ENCODE assay signal across 12 cellular contexts in genomic region chr10:128095023-128095752, GRCh38. TPM values are rescaled to one million over a fixed set of nuclear protein-coding genes. Genes with fewer than 3 reads are reported as not detected.
DNase-seq lines count a peak whose midpoint lies in the region; ATAC-seq and TF ChIP-seq lines count a peak whose summit lies in the region.
"Had no signal": no experiment of that assay in that cellular context is flagged by ENCODE, and none has a peak within 500 bp of the region (broad histone marks: within the 10 kb centered on the region; RNA-seq: fewer than 3 reads in every experiment).

No MANE protein-coding gene starts in this region.

- DNase-seq in A673 (ENCODE audit: low spot score), result peak; percentile 49
- DNase-seq in NCI-H69 (lab: John Stamatoyannopoulos, UW), result peak; percentile 48
- DNase-seq in activated naive CD8-positive, alpha-beta T cell treated with anti-CD3 and anti-CD28 coated beads for 36 hours, result peak; percentile 19
- DNase-seq in NCI-H1694 treated with DMSO at 0.1 percent for 48 hours (lab: John Stamatoyannopoulos, UW), result no peak
- DNase-seq in MM.1S, result no peak
- no peak for DNase-seq in omental fat pad (ENCODE audit: low spot score)
- DNase-seq: Calu3, esophagus squamous epithelium, GM23248, NCI-H2081 treated with DMSO at 0.1 percent for 48 hours had no signal

- H3K36me3 Mint-ChIP-seq in activated naive CD8-positive, alpha-beta T cell treated with anti-CD3 and anti-CD28 coated beads for 36 hours, result peaks cover 34% of the 10 kb centered on the region

- H3K27me3 Mint-ChIP-seq in activated naive CD8-positive, alpha-beta T cell treated with anti-CD3 and anti-CD28 coated beads for 36 hours, result peaks cover 3% of the 10 kb centered on the region

- H4K20me1 ChIP-seq in MM.1S (ENCODE audit: insufficient read depth, low read length), result no peaks in the 10 kb centered on the region

- H3K27ac ChIP-seq in A673 (ENCODE audit: low read depth, low read length, poor library complexity, severe bottlenecking) (peak overlapping the region; percentile 37), MM.1S (ENCODE audit: low read length) (no peak overlapping the region)
- H3K27ac ChIP-seq: esophagus squamous epithelium, GM23248 had no signal

- no peak for TF ChIP-seq CTCF in A673 (conservative IDR thresholded peaks at IDR 0.05; ENCODE audit: low read depth, low read length)
- no peak for TF ChIP-seq CTCF in MM.1S (IDR thresholded peaks at IDR 0.05; ENCODE audit: low read length)
- TF ChIP-seq CTCF in omental fat pad (IDR thresholded peaks at IDR 0.05), result no peak

- H3K4me1 ChIP-seq in A673 (ENCODE audit: insufficient read depth, low read length, poor library complexity, severe bottlenecking), result peaks cover 5% of the 10 kb centered on the region
- peaks cover 5% of the 10 kb centered on the region for H3K4me1 ChIP-seq in MM.1S (ENCODE audit: low read length)
- H3K4me1 ChIP-seq: esophagus squamous epithelium had no signal

- no peak overlapping the region for H3K4me2 ChIP-seq in MM.1S (ENCODE audit: low read depth, low read length)

- POLR2A ChIA-PET in A673 (lab: Charles Lee; ENCODE audit: low non-redundant PET), result no interaction called here

- BruUV-seq in A673 (replicated peaks; lab: Mats Ljungman, UMichigan), result no TSS peak

- intact Hi-C loops in A673 (cut with micrococcal nuclease; ENCODE audit: unreplicated experiment), result no loop called here

- H3K27ac Mint-ChIP-seq in activated naive CD8-positive, alpha-beta T cell treated with anti-CD3 and anti-CD28 coated beads for 36 hours, result no peak overlapping the region

- no peak overlapping the region for H3K4me3 Mint-ChIP-seq in activated naive CD8-positive, alpha-beta T cell treated with anti-CD3 and anti-CD28 coated beads for 36 hours

- H3K9me3 Mint-ChIP-seq in activated naive CD8-positive, alpha-beta T cell treated with anti-CD3 and anti-CD28 coated beads for 36 hours, result no peaks in the 10 kb centered on the region

- H3K27me3 ChIP-seq in A673 (replicated peaks; ENCODE audit: insufficient read depth, low read depth, low read length, poor library complexity), result no peaks in the 10 kb centered on the region
- H3K27me3 ChIP-seq in MM.1S (replicated peaks; ENCODE audit: insufficient read depth, low read length), result no peaks in the 10 kb centered on the region
- H3K27me3 ChIP-seq: esophagus squamous epithelium had no signal

- H3K9me3 ChIP-seq in A673 (ENCODE audit: low read depth, low read length, poor library complexity, severe bottlenecking), result no peaks in the 10 kb centered on the region
- no peaks in the 10 kb centered on the region for H3K9me3 ChIP-seq in MM.1S (replicated peaks; ENCODE audit: insufficient read depth, low read length)
- H3K9me3 ChIP-seq: esophagus squamous epithelium had no signal

- H3K4me1 Mint-ChIP-seq in activated naive CD8-positive, alpha-beta T cell treated with anti-CD3 and anti-CD28 coated beads for 36 hours, result peaks cover 21% of the 10 kb centered on the region

- no peak overlapping the region for H2AFZ ChIP-seq in MM.1S (ENCODE audit: low read length)
- H2AFZ ChIP-seq: GM23248 had no signal

- H3K36me3 ChIP-seq in A673 (ENCODE audit: insufficient read depth, low read length, poor library complexity, severe bottlenecking), result peaks cover 41% of the 10 kb centered on the region
- H3K36me3 ChIP-seq in MM.1S (replicated peaks; ENCODE audit: insufficient read depth, low read length), result peaks cover 16% of the 10 kb centered on the region

- no peaks in the 10 kb centered on the region for H3K9me2 ChIP-seq in MM.1S (replicated peaks; ENCODE audit: insufficient read depth, low read length)

- ATAC-seq in GM19035 (IDR thresholded peaks at IDR 0.05; ENCODE audit: unreplicated experiment), result peak; percentile 75
- ATAC-seq in GM18519 (IDR thresholded peaks at IDR 0.05; ENCODE audit: low FRiP score, unreplicated experiment), result no peak
- ATAC-seq in omental fat pad (ENCODE audit: low FRiP score), result no peak

- no peak overlapping the region for H3K9ac ChIP-seq in MM.1S (ENCODE audit: low read length)
- H3K9ac ChIP-seq: GM23248 had no signal

- H3K79me2 ChIP-seq in MM.1S (ENCODE audit: low read length), result peaks cover 20% of the 10 kb centered on the region

- H3K4me3 ChIP-seq in A673 (ENCODE audit: low read depth, low read length, poor library complexity, severe bottlenecking), result no peak overlapping the region
- no peak overlapping the region for H3K4me3 ChIP-seq in MM.1S (ENCODE audit: low read length)
- H3K4me3 ChIP-seq: GM23248 had no signal

- CTCF ChIA-PET in A673 (lab: Charles Lee), result no interaction called here

- H3F3A ChIP-seq in MM.1S (ENCODE audit: insufficient read depth, low read length), result peaks cover 17% of the 10 kb centered on the region

RNA-seq across cellular contexts. Expression of gene MKI67, which starts 31.0 kb away (rescaled TPM):
- total RNA-seq in A673 (2021) (242 and 249 TPM in 2 replicates), omental fat pad (1 to 10 TPM in 3 of 4 donors, under 1 TPM in 1; 0.63 to 9.6 (median 1.6) TPM)
- total RNA-seq in activated naive CD8-positive, alpha-beta T cell treated with anti-CD3 and anti-CD28 coated beads for 36 hours, result 100 to 1,000 TPM; 196 to 210 TPM

Comparison
In these comparisons a context has a peak if more than half of its experiments do, and no peak if none do; other contexts are left out.
1. DNase-seq: peak in A673 (single experiment), NCI-H69 (single experiment) and activated naive CD8-positive, alpha-beta T cell treated with anti-CD3 and anti-CD28 coated beads for 36 hours (single experiment); none in NCI-H1694 treated with DMSO at 0.1 percent for 48 hours (single experiment), MM.1S (single experiment) and omental fat pad (single experiment).
2. RNA of gene MKI67, which starts 31.0 kb away (total RNA-seq): 242 to 249 TPM in A673 and 196 to 210 TPM in activated naive CD8-positive, alpha-beta T cell treated with anti-CD3 and anti-CD28 coated beads for 36 hours; 0.63 to 9.6 TPM in omental fat pad; every median in the first group is over 10 times any median in the second.